Comparison of ENCODE assay signal across 31 cellular contexts in genomic region chr5:173392172-173392571, GRCh38.
"Had no signal": no experiment of that assay in that cellular context is flagged by ENCODE, and none has a peak within 500 bp of the region (broad histone marks: within the 10 kb centered on the region; RNA-seq: fewer than 3 reads in every experiment).

No MANE protein-coding gene starts in this region.

- H3K4me1 ChIP-seq: ascending aorta had no signal

- DNase-seq: activated CD4-positive, alpha-beta memory T cell treated with anti-CD3 and anti-CD28 coated beads, Interleukin-2, amount 10 ng/mL, durations not matched to agents 7 days and 5 days; activated CD4-positive, alpha-beta T cell treated with anti-CD3 and anti-CD28 coated beads for 1 hour; activated CD4-positive, alpha-beta T cell treated with anti-CD3 and anti-CD28 coated beads for 36 hours; activated CD4-positive, alpha-beta T cell treated with anti-CD3 and anti-CD28 coated beads for 48 hours; activated CD4-positive, alpha-beta T cell treated with anti-CD3 and anti-CD28 coated beads, Interleukin-2, amount 10 ng/mL, durations not matched to agents 7 days and 5 days; activated CD4-positive, alpha-beta T cell treated with anti-CD3 and anti-CD28 coated beads, Interleukin-2, amount 50 U/mL, for 48 hours; activated CD4-positive, CD25-positive, alpha-beta regulatory T cell; activated CD8-positive, alpha-beta memory T cell treated with anti-CD3 and anti-CD28 coated beads for 24 hours; activated CD8-positive, alpha-beta memory T cell treated with anti-CD3 and anti-CD28 coated beads, Interleukin-2, amount 10 ng/mL, durations not matched to agents 7 days and 5 days; activated CD8-positive, alpha-beta memory T cell treated with anti-CD3 and anti-CD28 coated beads, Interleukin-2, amount 50 U/mL, for 48 hours; activated CD8-positive, alpha-beta T cell treated with anti-CD3 and anti-CD28 coated beads, Interleukin-2, amount 10 ng/mL, durations not matched to agents 7 days and 5 days; activated effector memory CD4-positive, alpha-beta T cell treated with Interleukin-2 at 50 U/mL for 16 hours; activated gamma-delta T cell; activated naive CD4-positive, alpha-beta T cell treated with anti-CD3 and anti-CD28 coated beads, Interleukin-2, amount 10 ng/mL, durations not matched to agents 7 days and 5 days; activated naive CD4-positive, alpha-beta T cell treated with Interleukin-2 at 50 U/mL for 16 hours; activated naive CD8-positive, alpha-beta T cell treated with anti-CD3 and anti-CD28 coated beads, Interleukin-2, amount 10 ng/mL, durations not matched to agents 7 days and 5 days; activated naive CD8-positive, alpha-beta T cell treated with anti-CD3 and anti-CD28 coated beads, Interleukin-2, amount 50 U/mL, for 24 hours; activated T-cell treated with anti-CD3 and anti-CD28 coated beads, Interleukin-2, amount 50 U/mL, for 24 hours; activated T-cell treated with anti-CD3 and anti-CD28 coated beads, Interleukin-2, amount 50 U/mL, for 48 hours; amygdala; anterior cingulate cortex; caudate nucleus; cerebellar nuclear complex; T-helper 1 cell; T-helper 2 cell; T-helper 9 cell; WERI-Rb-1 had no signal

- H3K27ac ChIP-seq: ascending aorta, cardiac muscle cell, WERI-Rb-1 had no signal

- ATAC-seq: activated CD4-positive, alpha-beta T cell treated with anti-CD3 and anti-CD28 coated beads for 36 hours; activated CD4-positive, CD25-positive, alpha-beta regulatory T cell treated with anti-CD3 and anti-CD28 coated beads, Interleukin-2, amount 50 U/mL, for 24 hours; activated CD8-positive, alpha-beta memory T cell treated with anti-CD3 and anti-CD28 coated beads, Interleukin-2, amount 10 ng/mL, durations not matched to agents 7 days and 5 days; activated CD8-positive, alpha-beta T cell treated with anti-CD3 and anti-CD28 coated beads, Interleukin-2, amount 10 ng/mL, durations not matched to agents 7 days and 5 days; activated naive CD8-positive, alpha-beta T cell treated with anti-CD3 and anti-CD28 coated beads, Interleukin-2, amount 50 U/mL, for 24 hours; WTC11 had no signal

- H3K9me3 ChIP-seq: ascending aorta had no signal

- H3K27me3 ChIP-seq: ascending aorta, cardiac muscle cell had no signal

- H3K4me3 ChIP-seq: ascending aorta, cardiac muscle cell had no signal

- H3K36me3 ChIP-seq: ascending aorta, cardiac muscle cell, WERI-Rb-1 had no signal
